15 cellular contexts compared by ENCODE assay signal in the genomic region with DNA sequence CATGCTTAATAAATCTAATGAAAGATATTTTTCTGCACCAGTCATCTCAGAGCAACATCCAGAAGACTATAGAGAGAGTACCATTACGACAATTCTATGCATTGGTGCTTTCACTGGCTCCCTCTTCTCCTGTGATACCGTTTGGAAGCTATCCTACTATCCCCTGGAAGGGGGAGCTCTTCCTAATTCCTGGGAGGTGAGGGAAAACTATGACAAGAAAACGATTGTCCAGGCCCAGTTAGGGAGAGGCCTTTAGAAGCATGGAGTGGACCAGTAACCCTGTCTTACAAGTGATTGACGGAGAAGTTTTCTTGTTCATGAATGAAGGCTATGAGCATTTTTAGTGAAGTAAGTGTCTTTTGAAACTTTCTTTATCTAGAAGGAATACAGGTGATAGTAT.
A peak's percentile ranks its signal among the peaks of the same experiment; 100 is the strongest.
DNase-seq lines count a peak whose midpoint lies in the region; ATAC-seq and TF ChIP-seq lines count a peak whose summit lies in the region.
"Had no signal": no experiment of that assay in that cellular context is flagged by ENCODE, and none has a peak within 500 bp of the region (broad histone marks: within the 10 kb centered on the region; RNA-seq: fewer than 3 reads in every experiment).

No MANE protein-coding gene starts in this region.

- TF ChIP-seq CTCF in A673 (conservative IDR thresholded peaks at IDR 0.05; ENCODE audit: low read depth, low read length) = peak; percentile 32; the same call in 1 of the 2 replicates
- peak; percentile 9 to 58 (median 53); a peak in 4 of 6 replicates for TF ChIP-seq CTCF in HCT116 (IDR thresholded peaks at IDR 0.05 in 2 of 3, conservative IDR thresholded peaks at IDR 0.05 in 1 of 3; ENCODE audit: borderline replicate concordance in 1 of 3, insufficient read depth in 1 of 3, low read depth in 2 of 3, low read length in 2 of 3)
- peak; percentile 38 for TF ChIP-seq CTCF in SK-N-SH (IDR thresholded peaks at IDR 0.05)
- peak; percentile 27 for TF ChIP-seq CTCF in fibroblast of villous mesenchyme (IDR thresholded peaks at IDR 0.05; ENCODE audit: insufficient read depth, low read depth, low read length)
- TF ChIP-seq CTCF in CD14-positive monocyte (IDR thresholded peaks at IDR 0.05) = no peak

- H3F3A ChIP-seq in SK-N-SH (replicated peaks; ENCODE audit: insufficient read depth) = peaks cover 12% of the 10 kb centered on the region

- no peak overlapping the region for H3K4me3 Mint-ChIP-seq in CD14-positive monocyte

- H3K4me3 ChIP-seq in A673 (ENCODE audit: low read depth, low read length, poor library complexity, severe bottlenecking) (no peak overlapping the region), HCT116 (replicated peaks in 1 of 2; ENCODE audit: low read depth in 1 of 2, low read length in 2 of 2) (no peak overlapping the region), SK-N-SH (ENCODE audit: low read depth in 2 of 2, low read length in 1 of 2) (no peak overlapping the region), fibroblast of villous mesenchyme (ENCODE audit: low read depth, low read length) (no peak overlapping the region)
- H3K4me3 ChIP-seq: body of pancreas, right atrium auricular region had no signal

- no peak for TF ChIP-seq EP300 in SK-N-SH (IDR thresholded peaks at IDR 0.05; ENCODE audit: borderline replicate concordance in 1 of 2, low read depth in 1 of 2, low read length in 1 of 2)

- H3K4me2 ChIP-seq in HCT116 (ENCODE audit: low read length) (no peak overlapping the region), SK-N-SH (no peak overlapping the region)

- POLR2A ChIA-PET in A673 (lab: Charles Lee; ENCODE audit: low non-redundant PET) (no interaction called here), HCT116 (lab: Charles Lee) (interaction anchor here (1.0 kb wide), 1 partner anchor 17 kb away, joined by 3 read pairs; no protein-coding TSS in a partner anchor), SK-N-SH (lab: Yijun Ruan, JAX) (interaction anchor here (0.7 kb wide), 1 partner anchor 281 kb away, joined by 3 read pairs; no protein-coding TSS in a partner anchor)

- peak; percentile 27 for TF ChIP-seq RAD21 in HCT116 (IDR thresholded peaks at IDR 0.05; ENCODE audit: low read depth)
- peak; percentile 40 for TF ChIP-seq RAD21 in SK-N-SH (IDR thresholded peaks at IDR 0.05; ENCODE audit: low read length)

- ATAC-seq in HCT116 (peak; percentile 88), GM18870 (IDR thresholded peaks at IDR 0.05; ENCODE audit: unreplicated experiment) (no peak), HG03378 (IDR thresholded peaks at IDR 0.05; ENCODE audit: unreplicated experiment) (no peak)
- ATAC-seq: Right ventricle myocardium inferior had no signal

- no peaks in the 10 kb centered on the region for H3K9me3 Mint-ChIP-seq in CD14-positive monocyte
- H3K9me3 Mint-ChIP-seq: nephron had no signal

- H3K27ac ChIP-seq in A673 (ENCODE audit: low read depth, low read length, poor library complexity, severe bottlenecking) = no peak overlapping the region
- H3K27ac ChIP-seq in HCT116 (ENCODE audit: low read depth, low read length) = no peak overlapping the region
- peak overlapping the region; percentile 58 to 87; a peak in 3 of 4 replicates for H3K27ac ChIP-seq in SK-N-SH (ENCODE audit: low read depth in 2 of 2, low read length in 1 of 2)
- H3K27ac ChIP-seq: right atrium auricular region had no signal

- BruUV-seq in A673 (replicated peaks; lab: Mats Ljungman, UMichigan) = no TSS peak
- no TSS peak for BruUV-seq in HCT116 (replicated peaks; lab: Mats Ljungman, UMichigan)

- H3K9me3 ChIP-seq in A673 (ENCODE audit: low read depth, low read length, poor library complexity, severe bottlenecking) (no peaks in the 10 kb centered on the region), HCT116 (ENCODE audit: control insufficient read depth in 1 of 2, insufficient read depth in 1 of 2, low read depth in 1 of 2, low read length in 2 of 2) (no peaks in the 10 kb centered on the region), SK-N-SH (no peaks in the 10 kb centered on the region)
- H3K9me3 ChIP-seq: body of pancreas, right atrium auricular region had no signal

- H3K4me1 ChIP-seq in A673 (ENCODE audit: insufficient read depth, low read length, poor library complexity, severe bottlenecking) (no peaks in the 10 kb centered on the region), HCT116 (ENCODE audit: control insufficient read depth in 1 of 2, insufficient read depth in 2 of 2, low read length in 2 of 2) (peaks cover 7 to 14% of the 10 kb centered on the region in 2 experiments), SK-N-SH (ENCODE audit: control insufficient read depth in 1 of 2, insufficient read depth in 2 of 2, low read depth in 1 of 2, low read length in 1 of 2) (peaks cover 15 to 24% of the 10 kb centered on the region in 2 experiments; a peak in 3 of 4 replicates)
- H3K4me1 ChIP-seq: body of pancreas, right atrium auricular region had no signal

- DNase-seq in A673 (ENCODE audit: low spot score) = peak; percentile 19
- no peak for DNase-seq in HCT116 (ENCODE audit: low read depth, low spot score)
- peak; percentile 56 for DNase-seq in SK-N-SH
- DNase-seq in fibroblast of villous mesenchyme (ENCODE audit: low read depth) = no peak
- DNase-seq in CD14-positive monocyte (ENCODE audit: low spot score) = no peak
- DNase-seq in middle frontal gyrus (ENCODE audit: extremely low spot score, low spot score) = no peak
- DNase-seq: activated CD8-positive, alpha-beta memory T cell treated with anti-CD3 and anti-CD28 coated beads, Interleukin-2, amount 50 U/mL, for 48 hours; activated naive CD4-positive, alpha-beta T cell treated with anti-CD3 and anti-CD28 coated beads, Interleukin-2, amount 50 U/mL, for 16 hours; T-helper 2 cell had no signal

- H4K20me1 ChIP-seq in HCT116 (ENCODE audit: insufficient read depth) = no peaks in the 10 kb centered on the region
- H4K20me1 ChIP-seq in SK-N-SH (ENCODE audit: insufficient read depth) = 0 out of 2 replicates have a peak, but pooled peaks cover 4% of the 10 kb centered on the region

- 59% methylated on average over 4 of the region's 4 CpGs for WGBS in SK-N-SH (ENCODE audit: low lambda C conversion rate)

- TF ChIP-seq POLR2A in HCT116 (IDR thresholded peaks at IDR 0.05; ENCODE audit: borderline replicate concordance, extremely low read depth, insufficient read depth, insufficient read length) = no peak

- no peaks in the 10 kb centered on the region for H3K79me2 ChIP-seq in HCT116 (ENCODE audit: insufficient read depth, low read length)
- peaks cover 78% of the 10 kb centered on the region for H3K79me2 ChIP-seq in SK-N-SH (ENCODE audit: insufficient read depth)

- no peak overlapping the region for H3K27ac Mint-ChIP-seq in CD14-positive monocyte

- H3K36me3 Mint-ChIP-seq in CD14-positive monocyte = no peaks in the 10 kb centered on the region

- H3K9me2 ChIP-seq in HCT116 (ENCODE audit: insufficient read depth) = no peaks in the 10 kb centered on the region
- H3K9me2 ChIP-seq in SK-N-SH = no peaks in the 10 kb centered on the region

- CTCF ChIA-PET in A673 (lab: Charles Lee) = no interaction called here
- CTCF ChIA-PET in HCT116 (lab: Charles Lee) = interaction anchor here (1.0 to 2.3 kb wide), 7 partner anchors 10 to 290 kb away, joined by 3 to 14 read pairs (median 6); no protein-coding TSS in a partner anchor
- CTCF ChIA-PET in SK-N-SH (lab: Yijun Ruan, JAX) = interaction anchor here (1.0 to 4.5 kb wide), 15 partner anchors 11 to 444 kb away, joined by 3 to 41 read pairs (median 5); no protein-coding TSS in a partner anchor

- H3K27me3 ChIP-seq in A673 (replicated peaks; ENCODE audit: insufficient read depth, low read depth, low read length, poor library complexity) (no peaks in the 10 kb centered on the region), HCT116 (ENCODE audit: insufficient read depth, low read length) (no peaks in the 10 kb centered on the region), SK-N-SH (ENCODE audit: insufficient read depth) (no peaks in the 10 kb centered on the region)
- H3K27me3 ChIP-seq: body of pancreas, right atrium auricular region had no signal

- no peaks in the 10 kb centered on the region for H3K4me1 Mint-ChIP-seq in CD14-positive monocyte

- no peak overlapping the region for H2AFZ ChIP-seq in HCT116 (ENCODE audit: low read depth, low read length, poor library complexity, severe bottlenecking)
- H2AFZ ChIP-seq in SK-N-SH (ENCODE audit: low read depth) = no peak overlapping the region

- RAD21 ChIA-PET in HCT116 (lab: Charles Lee; ENCODE audit: low non-redundant PET in 1 of 2, low total read pairs in 2 of 2, uncharacterized antibody in 2 of 2, unreplicated experiment in 2 of 2) = interaction anchor here in 1 of 2 experiments (1.0 kb wide), 1 partner anchor 291 kb away, joined by 4 read pairs; no protein-coding TSS in a partner anchor

- H3K9ac ChIP-seq in HCT116 (ENCODE audit: low read length) (no peak overlapping the region), SK-N-SH (no peak overlapping the region)

- no peaks in the 10 kb centered on the region for H3K27me3 Mint-ChIP-seq in CD14-positive monocyte (ENCODE audit: low read depth in 3 of 3)

- intact Hi-C loops in A673 (cut with micrococcal nuclease; ENCODE audit: unreplicated experiment) = no loop called here
- intact Hi-C loops in HCT116 (cut with micrococcal nuclease) = no loop called here
- intact Hi-C loops in CD14-positive monocyte (cut with micrococcal nuclease) = loop anchor here in 1 of 2 donors (10.0 kb wide), 1 partner anchor 289 kb away; no protein-coding TSS in a partner anchor

- H3K36me3 ChIP-seq in A673 (ENCODE audit: insufficient read depth, low read length, poor library complexity, severe bottlenecking) = no peaks in the 10 kb centered on the region
- H3K36me3 ChIP-seq in HCT116 (ENCODE audit: control insufficient read depth in 1 of 2, insufficient read depth in 2 of 2, low read length in 2 of 2) = no peaks in the 10 kb centered on the region
- H3K36me3 ChIP-seq in SK-N-SH (replicated peaks in 1 of 2; ENCODE audit: control insufficient read depth in 1 of 2, insufficient read depth in 2 of 2, low read length in 1 of 2) = peaks cover 0 to 25% of the 10 kb centered on the region in 2 experiments
- H3K36me3 ChIP-seq: right atrium auricular region had no signal

TF ChIP-seq in HCT116, 20 proteins besides CTCF, POLR2A, EP300 and RAD21 (continues in another document):
- TF ChIP-seq TCF7L2 (IDR thresholded peaks at IDR 0.05; ENCODE audit: borderline replicate concordance, extremely low read depth, insufficient read depth, insufficient read length) (no peak), ZFX (IDR thresholded peaks at IDR 0.05) (no peak), POLR2AphosphoS5 (IDR thresholded peaks at IDR 0.05; ENCODE audit: low read depth, low read length) (no peak), SIN3A (IDR thresholded peaks at IDR 0.05; ENCODE audit: low read depth) (no peak)

TF ChIP-seq in SK-N-SH, 30 proteins besides CTCF, POLR2A, EP300 and RAD21 (continues in another document):
- TF ChIP-seq USF1 (IDR thresholded peaks at IDR 0.05; ENCODE audit: borderline replicate concordance, low read depth) (no peak), RCOR1 (IDR thresholded peaks at IDR 0.05; ENCODE audit: low read length) (no peak)

Comparison
In these comparisons a context has a peak if more than half of its experiments do, and no peak if none do; other contexts are left out.
1. DNase-seq: peak in A673 (single experiment) and SK-N-SH (single experiment); none in HCT116 (single experiment), fibroblast of villous mesenchyme (single experiment), CD14-positive monocyte (single experiment) and middle frontal gyrus (single experiment).
2. H3K27ac ChIP-seq: peak in SK-N-SH (2 of 2); none in A673 (single experiment) and HCT116 (single experiment).